In the genomic region with DNA sequence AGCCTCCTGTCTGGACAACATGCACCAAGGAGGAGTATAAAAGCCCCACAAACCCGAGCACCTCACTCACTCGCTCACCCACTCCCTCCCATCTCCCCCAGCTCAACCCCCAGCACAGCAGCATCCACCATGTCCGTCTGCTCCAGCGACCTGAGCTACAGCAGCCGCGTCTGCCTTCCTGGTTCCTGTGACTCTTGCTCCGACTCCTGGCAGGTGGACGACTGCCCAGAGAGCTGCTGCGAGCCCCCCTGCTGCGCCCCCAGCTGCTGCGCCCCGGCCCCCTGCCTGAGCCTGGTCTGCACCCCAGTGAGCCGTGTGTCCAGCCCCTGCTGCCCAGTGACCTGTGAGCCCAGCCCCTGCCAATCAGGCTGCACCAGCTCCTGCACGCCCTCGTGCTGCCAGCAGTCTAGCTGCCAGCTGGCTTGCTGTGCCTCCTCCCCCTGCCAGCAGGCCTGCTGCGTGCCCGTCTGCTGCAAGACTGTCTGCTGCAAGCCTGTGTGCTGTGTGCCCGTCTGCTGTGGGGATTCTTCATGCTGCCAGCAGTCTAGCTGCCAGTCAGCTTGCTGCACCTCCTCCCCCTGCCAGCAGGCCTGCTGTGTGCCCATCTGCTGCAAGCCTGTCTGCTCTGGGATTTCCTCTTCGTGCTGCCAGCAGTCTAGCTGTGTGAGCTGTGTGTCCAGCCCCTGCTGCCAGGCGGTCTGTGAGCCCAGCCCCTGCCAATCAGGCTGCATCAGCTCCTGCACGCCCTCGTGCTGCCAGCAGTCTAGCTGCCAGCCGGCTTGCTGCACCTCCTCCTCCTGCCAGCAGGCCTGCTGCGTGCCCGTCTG, we compare ENCODE assay signal across 13 cellular contexts. TPM values are rescaled to one million over a fixed set of nuclear protein-coding genes. Genes with fewer than 3 reads are reported as not detected.
A peak's percentile ranks its signal among the peaks of the same experiment; 100 is the strongest.
DNase-seq lines count a peak whose midpoint lies in the region; ATAC-seq and TF ChIP-seq lines count a peak whose summit lies in the region.
"Not testable (repeated sequence)": the region's sequence is repeated elsewhere in the genome, so short reads cannot be mapped to it uniquely, and the experiment has no call there.
"Had no signal": no experiment of that assay in that cellular context is flagged by ENCODE, and none has a peak within 500 bp of the region (broad histone marks: within the 10 kb centered on the region; RNA-seq: fewer than 3 reads in every experiment).

KRTAP10-4 (plus strand) TSS at position 100 of the 827 bp plus-strand sequence; CDS start at position 130, 30 bp downstream.

- H3K27ac ChIP-seq in Panc1 (ENCODE audit: low read length): peak within 1 kb of the TSS; percentile 29; the same call in 1 of the 2 replicates

- not testable (repeated sequence) for H3K36me3 ChIP-seq in MG63; Panc1 (ENCODE audit: control insufficient read depth, insufficient read depth, low read length)

- peaks cover 65% of the 10 kb centered on the region for H3K27me3 Mint-ChIP-seq in Calu3 (ENCODE audit: unreplicated experiment)
- peaks cover 18 to 66% of the 10 kb centered on the region in 2 donors for H3K27me3 Mint-ChIP-seq in effector memory CD8-positive, alpha-beta T cell
- peaks cover 33% of the 10 kb centered on the region for H3K27me3 Mint-ChIP-seq in nephron progenitor cell (ENCODE audit: low read depth, poor library complexity)

- DNase-seq in Calu3; Panc1 (ENCODE audit: low read depth, low spot score); effector memory CD8-positive, alpha-beta T cell; left lobe of liver (ENCODE audit: low spot score); nephron progenitor cell: not testable (repeated sequence)
- peak; percentile 50 for DNase-seq in MG63
- peak; percentile 54 for DNase-seq in activated effector memory CD4-positive, alpha-beta T cell treated with anti-CD3 and anti-CD28 coated beads, Interleukin-2, amount 50 U/mL, for 16 hours
- peak; percentile 20 for DNase-seq in stimulated activated CD8-positive, alpha-beta memory T cell treated with anti-CD3 and anti-CD28 coated beads, Interleukin-4, amount 100 ng/mL, for 48 hours

- not testable (repeated sequence) for BruUV-seq in Calu3 (replicated peaks; lab: Mats Ljungman, UMichigan); Panc1 (replicated peaks; lab: Mats Ljungman, UMichigan)

- intact Hi-C loops in Calu3 (cut with micrococcal nuclease; ENCODE audit: unreplicated experiment); Panc1 (cut with micrococcal nuclease; ENCODE audit: unreplicated experiment): not testable (repeated sequence)

- TF ChIP-seq CTCF in Calu3 (IDR thresholded peaks at IDR 0.05; ENCODE audit: unreplicated experiment); Panc1 (IDR thresholded peaks at IDR 0.05); nephron progenitor cell (IDR thresholded peaks at IDR 0.05): not testable (repeated sequence)

- not testable (repeated sequence) for H3K4me3 ChIP-seq in MG63; Panc1 (ENCODE audit: low read depth in 2 of 2, low read length in 2 of 2)

- not testable (repeated sequence) for H3K27me3 ChIP-seq in MG63; Panc1 (ENCODE audit: control insufficient read depth, insufficient read depth, low read length)

- CTCF ChIA-PET in Calu3 (lab: Charles Lee): interaction anchor here (1.2 kb wide), 2 partner anchors 18 to 159 kb away, joined by 3 read pairs; partner anchors contain the start of gene KRTAP10-6
- CTCF ChIA-PET in Panc1 (lab: Charles Lee): not testable (repeated sequence)

- H3K9me3 ChIP-seq in MG63: peaks cover 28% of the 10 kb centered on the region
- H3K9me3 ChIP-seq in Panc1 (ENCODE audit: control insufficient read depth, insufficient read depth, low read depth, low read length): not testable (repeated sequence)

- in situ Hi-C loops in Panc1 (cut with HindIII; ENCODE audit: low pct_unique_long_range_greater_than_20kb, low sequenced_read_pairs): not testable (repeated sequence)

- H3K4me3 Mint-ChIP-seq in Calu3 (ENCODE audit: low read depth, unreplicated experiment): peak within 1 kb of the TSS; percentile 71
- not testable (repeated sequence) for H3K4me3 Mint-ChIP-seq in effector memory CD8-positive, alpha-beta T cell; nephron progenitor cell

- ATAC-seq in Panc1: 0 out of 2 replicates have a peak, but pooled peaks have one; percentile 26
- not testable (repeated sequence) for ATAC-seq in effector memory CD8-positive, alpha-beta T cell (replicated peaks)
- ATAC-seq in left lobe of liver: peak; percentile 14

- POLR2A ChIA-PET in Panc1 (lab: Charles Lee): not testable (repeated sequence)

- H3K4me1 ChIP-seq in Panc1 (ENCODE audit: control insufficient read depth, insufficient read depth, low read length): not testable (repeated sequence)

- not testable (repeated sequence) for H3K27ac Mint-ChIP-seq in Calu3 (ENCODE audit: unreplicated experiment)
- peak within 1 kb of the TSS; percentile 60 to 83 for H3K27ac Mint-ChIP-seq in effector memory CD8-positive, alpha-beta T cell
- H3K27ac Mint-ChIP-seq in nephron progenitor cell: peak within 1 kb of the TSS; percentile 29

- H3K36me3 Mint-ChIP-seq in Calu3 (ENCODE audit: insufficient read depth, unreplicated experiment); effector memory CD8-positive, alpha-beta T cell (ENCODE audit: insufficient read depth); nephron progenitor cell (ENCODE audit: low read depth): not testable (repeated sequence)

- not testable (repeated sequence) for H3K9me3 Mint-ChIP-seq in Calu3 (ENCODE audit: low read depth, unreplicated experiment); effector memory CD8-positive, alpha-beta T cell
- H3K9me3 Mint-ChIP-seq in nephron progenitor cell: peaks cover 65% of the 10 kb centered on the region

- H3K4me1 Mint-ChIP-seq in Calu3 (ENCODE audit: low read depth, unreplicated experiment): peaks cover 12% of the 10 kb centered on the region
- peaks cover 12 to 20% of the 10 kb centered on the region in 2 donors for H3K4me1 Mint-ChIP-seq in effector memory CD8-positive, alpha-beta T cell (ENCODE audit: low read depth in 2 of 2)
- H3K4me1 Mint-ChIP-seq in nephron progenitor cell: peaks cover 14% of the 10 kb centered on the region

RNA-seq across cellular contexts. Expression of gene KRTAP10-4, which starts in this region (rescaled TPM):
- not detected in 2 replicates for total RNA-seq in Calu3 (2022)
- total RNA-seq in MG63 (2014; rRNA removed; shearing (Covaris generic); ENCODE audit: low replicate concordance): not detected in 2 replicates
- total RNA-seq in Panc1 (2021; ENCODE audit: unreplicated experiment): not detected
- not detected for polyA plus RNA-seq in Panc1 (2012; ENCODE audit: insufficient read length)
- not detected for total RNA-seq in left lobe of liver
- total RNA-seq: GM12878, H7, K562, LHCN-M2, SJCRH30 had no signal
- polyA plus RNA-seq: GM12878, K562 had no signal

Comparison
In these comparisons a context has a peak if more than half of its experiments do, and no peak if none do; other contexts are left out.
1. Peak in DNase-seq in MG63; RNA of the gene not detected or under 1 TPM.
2. Peak in ATAC-seq and H3K27ac ChIP-seq in Panc1; RNA of the gene not detected or under 1 TPM.
3. Peak in ATAC-seq in left lobe of liver; RNA of the gene not detected or under 1 TPM.